ENCODE assay signal across 9 cellular contexts in genomic region chr18:45670281-45670962, GRCh38. TPM values are rescaled to one million over a fixed set of nuclear protein-coding genes. Genes with fewer than 3 reads are reported as not detected.
DNase-seq lines count a peak whose midpoint lies in the region; ATAC-seq and TF ChIP-seq lines count a peak whose summit lies in the region.
"Had no signal": no experiment of that assay in that cellular context is flagged by ENCODE, and none has a peak within 500 bp of the region (broad histone marks: within the 10 kb centered on the region; RNA-seq: fewer than 3 reads in every experiment).

No MANE protein-coding gene starts in this region.

- no peak for TF ChIP-seq POLR2A in esophagus muscularis mucosa (IDR thresholded peaks at IDR 0.05; ENCODE audit: low read depth)

- no peak for TF ChIP-seq CTCF in esophagus muscularis mucosa (IDR thresholded peaks at IDR 0.05)

- H3K4me3 ChIP-seq in right cardiac atrium (ENCODE audit: low read length) = no peak overlapping the region
- no peak overlapping the region for H3K4me3 ChIP-seq in aorta (ENCODE audit: low read length in 2 of 2)
- H3K4me3 ChIP-seq in esophagus muscularis mucosa = no peak overlapping the region

- H3K27ac Mint-ChIP-seq in activated CD4-positive, alpha-beta memory T cell treated with anti-CD3 and anti-CD28 coated beads for 36 hours = peak overlapping the region; percentile 72

- no peak for TF ChIP-seq EP300 in esophagus muscularis mucosa (IDR thresholded peaks at IDR 0.05)

- H3K9me3 ChIP-seq in right cardiac atrium (ENCODE audit: control insufficient read depth, low read length) (no peaks in the 10 kb centered on the region), aorta (ENCODE audit: control insufficient read depth, low read length) (no peaks in the 10 kb centered on the region), esophagus muscularis mucosa (no peaks in the 10 kb centered on the region)

- no peaks in the 10 kb centered on the region for H3K27me3 Mint-ChIP-seq in activated CD4-positive, alpha-beta memory T cell treated with anti-CD3 and anti-CD28 coated beads for 36 hours

- no peaks in the 10 kb centered on the region for H3K9me3 Mint-ChIP-seq in activated CD4-positive, alpha-beta memory T cell treated with anti-CD3 and anti-CD28 coated beads for 36 hours

- DNase-seq in D341Med (ENCODE audit: low spot score) (peak; percentile 65), HUDEP-2 (lab: John Stamatoyannopoulos, UW; ENCODE audit: unreplicated experiment in 76 of 76) (peak in 74 of 76 experiments; percentile 45 to 99 (median 86)), right cardiac atrium (peak; percentile 60 to 80 (median 62)), aorta (no peak), COLO829 (ENCODE audit: low spot score) (no peak), esophagus muscularis mucosa (ENCODE audit: extremely low spot score) (no peak)
- DNase-seq in activated CD4-positive, alpha-beta memory T cell treated with anti-CD3 and anti-CD28 coated beads for 36 hours = peak; percentile 70

- peak; percentile 85 to 86 for ATAC-seq in right cardiac atrium
- peak; percentile 71 for ATAC-seq in aorta (ENCODE audit: low FRiP score)
- ATAC-seq in SK-N-SH treated with all-trans-retinoic acid at 6 μM for 48 hours = no peak

- H3K36me3 ChIP-seq in aorta (ENCODE audit: control insufficient read depth in 1 of 2, insufficient read depth in 2 of 2, low read length in 1 of 2) (no peaks in the 10 kb centered on the region), esophagus muscularis mucosa (no peaks in the 10 kb centered on the region)

- H3K4me1 Mint-ChIP-seq in activated CD4-positive, alpha-beta memory T cell treated with anti-CD3 and anti-CD28 coated beads for 36 hours (ENCODE audit: low read depth) = peaks cover 52% of the 10 kb centered on the region

- peak overlapping the region; percentile 16 for H3K27ac ChIP-seq in right cardiac atrium (ENCODE audit: low read length)
- no peak overlapping the region for H3K27ac ChIP-seq in aorta (ENCODE audit: low read depth in 1 of 2, low read length in 2 of 2)
- no peak overlapping the region for H3K27ac ChIP-seq in esophagus muscularis mucosa (replicated peaks in 1 of 4)

- peak overlapping the region; percentile 62 for H3K4me3 Mint-ChIP-seq in activated CD4-positive, alpha-beta memory T cell treated with anti-CD3 and anti-CD28 coated beads for 36 hours

- 44% methylated on average over 14 of the region's 14 CpGs for WGBS in right cardiac atrium
- 62 to 69% methylated on average over 14 of the region's 14 CpGs for WGBS in aorta, 2 donors
- 74% methylated on average over 14 of the region's 14 CpGs for WGBS in esophagus muscularis mucosa

- no peaks in the 10 kb centered on the region for H3K36me3 Mint-ChIP-seq in activated CD4-positive, alpha-beta memory T cell treated with anti-CD3 and anti-CD28 coated beads for 36 hours

- H3K4me1 ChIP-seq in right cardiac atrium (ENCODE audit: control insufficient read depth, insufficient read depth, low read length) (peaks cover 8% of the 10 kb centered on the region), aorta (ENCODE audit: control insufficient read depth in 1 of 2, insufficient read depth in 2 of 2, low read length in 2 of 2) (no peaks in the 10 kb centered on the region), esophagus muscularis mucosa (peaks cover under 1 to 19% (median 13%) of the 10 kb centered on the region in 4 donors)

- POLR2A ChIA-PET in activated CD4-positive, alpha-beta memory T cell treated with anti-CD3 and anti-CD28 coated beads for 36 hours (lab: Charles Lee) = interaction anchor here (1.2 kb wide), 1 partner anchor 17 kb away, joined by 5 read pairs; no protein-coding TSS in a partner anchor

- intact Hi-C loops in activated CD4-positive, alpha-beta memory T cell treated with anti-CD3 and anti-CD28 coated beads for 36 hours (cut with micrococcal nuclease) = loop anchor here (1.0 kb wide), 1 partner anchor 16 kb away; no protein-coding TSS in a partner anchor
- intact Hi-C loops in right cardiac atrium (cut with DNase I) = no loop called here
- intact Hi-C loops in aorta (cut with DNase I) = no loop called here
- intact Hi-C loops in esophagus muscularis mucosa (cut with DNase I) = no loop called here

- CTCF ChIA-PET in activated CD4-positive, alpha-beta memory T cell treated with anti-CD3 and anti-CD28 coated beads for 36 hours (lab: Charles Lee) = interaction anchor here (0.6 to 3.2 kb wide), 6 partner anchors 18 to 503 kb away, joined by 3 to 17 read pairs (median 6); no protein-coding TSS in a partner anchor

- H3K27me3 ChIP-seq in right cardiac atrium (ENCODE audit: control insufficient read depth, insufficient read depth) = no peaks in the 10 kb centered on the region
- H3K27me3 ChIP-seq in aorta (ENCODE audit: control insufficient read depth in 1 of 2, insufficient read depth in 2 of 2, low read length in 1 of 2) = no peaks in the 10 kb centered on the region
- H3K27me3 ChIP-seq in esophagus muscularis mucosa = no peaks in the 10 kb centered on the region

TF ChIP-seq in SK-N-SH treated with all-trans-retinoic acid at 6 μM for 48 hours, 23 proteins besides CTCF, POLR2A, EP300 and RAD21:
- TF ChIP-seq PPARA (CRISPR knock-in tag; IDR thresholded peaks at IDR 0.05; ENCODE audit: borderline replicate concordance) = no peak
- TF ChIP-seq CSRNP3 (CRISPR knock-in tag; IDR thresholded peaks at IDR 0.05) = no peak
- TF ChIP-seq OSR1 (CRISPR knock-in tag; IDR thresholded peaks at IDR 0.05) = no peak
- no peak for TF ChIP-seq ZFP30 (CRISPR knock-in tag; IDR thresholded peaks at IDR 0.05)
- no peak for TF ChIP-seq TOX (CRISPR knock-in tag; IDR thresholded peaks at IDR 0.05; ENCODE audit: borderline replicate concordance)
- TF ChIP-seq ZFP3 (CRISPR knock-in tag; IDR thresholded peaks at IDR 0.05) = no peak
- TF ChIP-seq CSDC2 (CRISPR knock-in tag; IDR thresholded peaks at IDR 0.05) = no peak
- TF ChIP-seq ARNTL (CRISPR knock-in tag; IDR thresholded peaks at IDR 0.05; ENCODE audit: borderline replicate concordance, low read depth) = no peak
- TF ChIP-seq ESRRG (CRISPR knock-in tag; IDR thresholded peaks at IDR 0.05) = no peak
- TF ChIP-seq ZC3H10 (CRISPR knock-in tag; IDR thresholded peaks at IDR 0.05) = no peak
- no peak for TF ChIP-seq BACH2 (CRISPR knock-in tag; IDR thresholded peaks at IDR 0.05; ENCODE audit: borderline replicate concordance)
- no peak for TF ChIP-seq PATZ1 (CRISPR knock-in tag; IDR thresholded peaks at IDR 0.05; ENCODE audit: borderline replicate concordance)
- TF ChIP-seq ZNF70 (CRISPR knock-in tag; IDR thresholded peaks at IDR 0.05) = no peak

RNA-seq across cellular contexts. Expression of gene SLC14A1, which starts 53.6 kb away (rescaled TPM):
- 1 to 10 TPM in 1 of 2 experiments, under 1 TPM in 1; 0.80 to 1.1 TPM for total RNA-seq in activated CD4-positive, alpha-beta memory T cell treated with anti-CD3 and anti-CD28 coated beads for 36 hours
- total RNA-seq in right cardiac atrium (10 to 100 TPM in 1 of 4 donors, 1 to 10 TPM in 3; 5.2 to 15.7 (median 8.9) TPM), aorta (10 to 100 TPM; 33.1 to 44.8 TPM), esophagus muscularis mucosa (1 to 10 TPM in 3 of 4 donors, under 1 TPM in 1; 0.42 to 4.8 (median 1.5) TPM)
- polyA plus RNA-seq in right cardiac atrium (11.5 TPM), aorta (10 to 100 TPM; 11.4 to 33.6 TPM)
- total RNA-seq: dermis microvascular lymphatic vessel endothelial cell had no signal

RNA-seq across cellular contexts. Expression of gene SLC14A2, which starts 55.1 kb away (rescaled TPM):
- total RNA-seq in activated CD4-positive, alpha-beta memory T cell treated with anti-CD3 and anti-CD28 coated beads for 36 hours = under 1 TPM; 0.05 to 0.10 TPM
- total RNA-seq in right cardiac atrium (under 1 TPM; 0.14 to 0.21 (median 0.18) TPM), aorta (under 1 TPM in 1 of 2 donors, not detected in 1; 0.54 TPM), esophagus muscularis mucosa (under 1 TPM in 2 of 4 donors, not detected in 2; 0.17 to 0.42 TPM)
- polyA plus RNA-seq in right cardiac atrium (0.07 TPM), aorta (under 1 TPM; 0.10 to 0.13 TPM)
- total RNA-seq: dermis microvascular lymphatic vessel endothelial cell had no signal

Comparison
In these comparisons a context has a peak if more than half of its experiments do, and no peak if none do; other contexts are left out.
1. DNase-seq: peak in D341Med (single experiment), HUDEP-2 (74 of 76), activated CD4-positive, alpha-beta memory T cell treated with anti-CD3 and anti-CD28 coated beads for 36 hours (single experiment) and right cardiac atrium (3 of 3); none in aorta (0 of 2), COLO829 (single experiment) and esophagus muscularis mucosa (single experiment).